6 cellular contexts compared by ENCODE assay signal in the genomic region with DNA sequence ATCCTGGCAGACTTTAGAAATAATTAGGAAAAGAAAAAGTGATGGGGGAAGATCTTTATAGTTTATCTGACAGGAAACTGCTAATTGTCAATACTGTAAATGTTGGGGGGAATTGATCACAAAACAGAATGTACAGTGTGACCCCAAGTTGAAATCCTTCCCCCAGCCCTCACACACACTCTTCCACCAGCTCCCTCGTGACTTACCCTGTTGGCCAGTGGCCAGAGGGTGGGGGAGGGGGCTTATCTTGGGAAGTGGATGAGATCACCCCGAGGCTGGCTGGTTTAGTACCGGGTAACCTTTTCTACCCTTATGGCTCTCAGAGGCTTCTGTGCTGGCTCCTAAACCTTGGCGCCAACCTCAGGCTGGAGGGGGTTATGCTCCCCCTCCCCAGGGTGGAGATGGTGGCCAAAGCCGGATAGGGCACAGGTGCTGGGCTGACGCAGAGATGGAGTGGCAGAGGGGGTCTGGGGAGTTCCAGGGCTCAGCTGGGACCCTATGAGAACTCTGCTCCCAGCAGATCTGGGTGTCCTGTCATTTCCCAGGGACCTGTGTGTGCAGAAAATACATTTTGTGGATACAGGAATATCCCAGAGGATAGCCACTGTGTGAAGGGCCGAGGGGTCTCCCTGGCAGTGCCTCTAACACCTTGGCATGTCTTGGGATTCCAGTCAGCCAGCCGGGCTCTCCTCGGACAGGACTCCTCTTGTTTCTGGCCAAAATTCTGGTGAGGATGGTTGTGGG. TPM values are rescaled to one million over a fixed set of nuclear protein-coding genes. Genes with fewer than 3 reads are reported as not detected.
DNase-seq lines count a peak whose midpoint lies in the region; ATAC-seq and TF ChIP-seq lines count a peak whose summit lies in the region.

No MANE protein-coding gene starts in this region.

- no peak overlapping the region for H3K4me2 ChIP-seq in mammary epithelial cell (ENCODE audit: insufficient read depth, low read depth, low read length)

- H3K9me3 ChIP-seq in mammary epithelial cell (replicated peaks; ENCODE audit: insufficient read depth, low read length): no peaks in the 10 kb centered on the region

- H3K9ac ChIP-seq in mammary epithelial cell (ENCODE audit: insufficient read depth, low read length): no peak overlapping the region

- DNase-seq in HT-29 (ENCODE audit: low spot score): peak; percentile 52
- peak; percentile 41 for DNase-seq in mammary epithelial cell
- peak; percentile 38 for DNase-seq in non-pigmented ciliary epithelial cell (ENCODE audit: low read depth)
- no peak for DNase-seq in T-helper 1 cell

- no peak overlapping the region for H3K4me3 ChIP-seq in mammary epithelial cell (replicated peaks in 1 of 3; ENCODE audit: insufficient read depth in 1 of 3, low read depth in 2 of 3, low read length in 3 of 3)

- dilution Hi-C loops in mammary epithelial cell (cut with HindIII; ENCODE audit: low sequenced_read_pairs): loop anchor here (5.0 kb wide), 3 partner anchors 37 to 68 kb away; partner anchors contain the start of genes CES2, CES3 and NAE1

- 28% methylated on average over 7 of the region's 9 CpGs for WGBS in mammary epithelial cell (ENCODE audit: low coverage, missing lambda C conversion rate)

- H2AFZ ChIP-seq in mammary epithelial cell (ENCODE audit: low read depth, low read length): no peak overlapping the region

- CTCF ChIA-PET in mammary epithelial cell (lab: Charles Lee; ENCODE audit: low non-redundant PET): no interaction called here

- H3K79me2 ChIP-seq in mammary epithelial cell (ENCODE audit: insufficient read depth, low read length): no peaks in the 10 kb centered on the region

- BruUV-seq in mammary epithelial cell (replicated peaks; lab: Mats Ljungman, UMichigan): no TSS peak

- no peaks in the 10 kb centered on the region for H4K20me1 ChIP-seq in mammary epithelial cell (ENCODE audit: insufficient read depth, low read length)

- no peak for TF ChIP-seq CTCF in mammary epithelial cell (conservative IDR thresholded peaks at IDR 0.05 in 1 of 2, IDR thresholded peaks at IDR 0.05 in 1 of 2; ENCODE audit: extremely low read depth in 1 of 2, insufficient read depth in 1 of 2, low read depth in 1 of 2, low read length in 2 of 2)

- H3K4me1 ChIP-seq in mammary epithelial cell (ENCODE audit: insufficient read depth, low read length): peaks cover 42% of the 10 kb centered on the region

- no peaks in the 10 kb centered on the region for H3K36me3 ChIP-seq in mammary epithelial cell (ENCODE audit: insufficient read depth, low read length)

- no peak overlapping the region for H3K27ac ChIP-seq in mammary epithelial cell (ENCODE audit: insufficient read depth, low read depth, low read length)

- in situ Hi-C loops in mammary epithelial cell (cut with MboI; ENCODE audit: low sequenced_read_pairs in 2 of 2): loop anchor here (5.0 kb wide), 1 partner anchor 32 kb away; the partner anchor contains the start of gene CIAO2B (in 2 of the 2)

- no peaks in the 10 kb centered on the region for H3K27me3 ChIP-seq in mammary epithelial cell (ENCODE audit: insufficient read depth, low read length)

- intact Hi-C loops in mammary epithelial cell (cut with micrococcal nuclease): loop anchor here (5.0 kb wide), 2 partner anchors 107 to 202 kb away; no protein-coding TSS in a partner anchor

- ATAC-seq in GM19397 (IDR thresholded peaks at IDR 0.05; ENCODE audit: unreplicated experiment) (no peak), GM19351 (IDR thresholded peaks at IDR 0.05; ENCODE audit: unreplicated experiment) (no peak)

RNA-seq across cellular contexts. Expression of gene CDH16, which starts 18.6 kb away (rescaled TPM):
- not detected in 2 replicates for total RNA-seq in HT-29 (2014; rRNA removed; shearing (Covaris generic))
- total RNA-seq in mammary epithelial cell: under 1 TPM in 1 of 2 donors, not detected in 1; 0.28 TPM
- polyA plus RNA-seq in mammary epithelial cell: 0.45 TPM
- polyA minus RNA-seq in mammary epithelial cell: not detected

RNA-seq across cellular contexts. Expression of gene PDP2, which starts 19.8 kb away (rescaled TPM):
- 2.8 and 5.3 TPM in 2 replicates for total RNA-seq in HT-29 (2014; rRNA removed; shearing (Covaris generic))
- total RNA-seq in mammary epithelial cell: 10 to 100 TPM; 14.2 to 25.0 TPM
- 19.3 TPM for polyA plus RNA-seq in mammary epithelial cell
- polyA minus RNA-seq in mammary epithelial cell: 14.5 TPM

RNA-seq across cellular contexts. Expression of gene RRAD, which starts 25.2 kb away (rescaled TPM):
- 0.08 and 1.7 TPM in 2 replicates for total RNA-seq in HT-29 (2014; rRNA removed; shearing (Covaris generic))
- total RNA-seq in mammary epithelial cell: 10 to 100 TPM in 1 of 2 donors, 1 to 10 TPM in 1; 1.9 to 10.3 TPM
- 1.3 TPM for polyA plus RNA-seq in mammary epithelial cell
- not detected for polyA minus RNA-seq in mammary epithelial cell

RNA-seq across cellular contexts. Expression of gene CIAO2B, which starts 34.1 kb away (rescaled TPM):
- 242 and 281 TPM in 2 replicates for total RNA-seq in HT-29 (2014; rRNA removed; shearing (Covaris generic))
- total RNA-seq in mammary epithelial cell: 100 to 1,000 TPM in 1 of 2 donors, 10 to 100 TPM in 1; 89.9 to 104 TPM
- 186 TPM for polyA plus RNA-seq in mammary epithelial cell
- 73.9 TPM for polyA minus RNA-seq in mammary epithelial cell

RNA-seq across cellular contexts. Expression of gene CES2, which starts 35.2 kb away (rescaled TPM):
- total RNA-seq in HT-29 (2014; rRNA removed; shearing (Covaris generic)): 47.6 and 54.3 TPM in 2 replicates
- total RNA-seq in mammary epithelial cell: 100 to 1,000 TPM; 110 to 130 TPM
- 95.4 TPM for polyA plus RNA-seq in mammary epithelial cell
- polyA minus RNA-seq in mammary epithelial cell: 97.2 TPM

Comparison
In these comparisons a context has a peak if more than half of its experiments do, and no peak if none do; other contexts are left out.
1. DNase-seq: peak in HT-29 (single experiment), mammary epithelial cell (single experiment) and non-pigmented ciliary epithelial cell (single experiment); none in T-helper 1 cell (0 of 5).